In genomic region chr6:38714239-38715015, GRCh38 we compare ENCODE assay signal across 10 cellular contexts. TPM values are rescaled to one million over a fixed set of nuclear protein-coding genes. Genes with fewer than 3 reads are reported as not detected.
A peak's percentile ranks its signal among the peaks of the same experiment; 100 is the strongest.
DNase-seq lines count a peak whose midpoint lies in the region; ATAC-seq and TF ChIP-seq lines count a peak whose summit lies in the region.
"Had no signal": no experiment of that assay in that cellular context is flagged by ENCODE, and none has a peak within 500 bp of the region (broad histone marks: within the 10 kb centered on the region; RNA-seq: fewer than 3 reads in every experiment).

No MANE protein-coding gene starts in this region.

- TF ChIP-seq CTCF in esophagus squamous epithelium (IDR thresholded peaks at IDR 0.05), result no peak

- intact Hi-C loops in esophagus squamous epithelium (cut with DNase I), result no loop called here

- peaks cover 6% of the 10 kb centered on the region for H3K36me3 Mint-ChIP-seq in activated CD4-positive, alpha-beta T cell treated with anti-CD3 and anti-CD28 coated beads, Interleukin-2, amount 10 ng/mL, durations not matched to agents 7 days and 5 days (ENCODE audit: low read depth)
- peaks cover 13% of the 10 kb centered on the region for H3K36me3 Mint-ChIP-seq in T-helper 2 cell treated with Interferon-gamma antibody and Interleukin-4, amounts not matched to agents 5 μg/mL and 100 μg/mL, for 36 hours (ENCODE audit: low read depth)
- no peaks in the 10 kb centered on the region for H3K36me3 Mint-ChIP-seq in stimulated activated naive B cell treated with anti-CD40 and anti-IgM and Interleukin-4, amounts not matched to agents 10 μg/mL and 1 μg/mL and 100 μg/mL, for 72 hours
- H3K36me3 Mint-ChIP-seq: brain had no signal

- peak overlapping the region in 1 of 4 donors; percentile 22 for H3K27ac ChIP-seq in esophagus squamous epithelium
- H3K27ac ChIP-seq: parathyroid adenoma had no signal

- peak overlapping the region in 3 of 4 donors; percentile 15 to 65 (median 40) for H3K4me3 ChIP-seq in esophagus squamous epithelium

- H3K27ac Mint-ChIP-seq in activated CD4-positive, alpha-beta T cell treated with anti-CD3 and anti-CD28 coated beads, Interleukin-2, amount 10 ng/mL, durations not matched to agents 7 days and 5 days, result peak overlapping the region; percentile 93
- peak overlapping the region; percentile 95 for H3K27ac Mint-ChIP-seq in T-helper 2 cell treated with Interferon-gamma antibody and Interleukin-4, amounts not matched to agents 5 μg/mL and 100 μg/mL, for 36 hours
- H3K27ac Mint-ChIP-seq in stimulated activated naive B cell treated with anti-CD40 and anti-IgM and Interleukin-4, amounts not matched to agents 10 μg/mL and 1 μg/mL and 100 μg/mL, for 72 hours, result peak overlapping the region; percentile 20
- H3K27ac Mint-ChIP-seq: brain had no signal

- H3K27me3 Mint-ChIP-seq in activated CD4-positive, alpha-beta T cell treated with anti-CD3 and anti-CD28 coated beads, Interleukin-2, amount 10 ng/mL, durations not matched to agents 7 days and 5 days, result peaks cover 30% of the 10 kb centered on the region
- peaks cover 21% of the 10 kb centered on the region for H3K27me3 Mint-ChIP-seq in T-helper 2 cell treated with Interferon-gamma antibody and Interleukin-4, amounts not matched to agents 5 μg/mL and 100 μg/mL, for 36 hours (ENCODE audit: low read depth)
- peaks cover 22 to 28% of the 10 kb centered on the region in 2 donors for H3K27me3 Mint-ChIP-seq in stimulated activated naive B cell treated with anti-CD40 and anti-IgM and Interleukin-4, amounts not matched to agents 10 μg/mL and 1 μg/mL and 100 μg/mL, for 72 hours

- no peak for DNase-seq in activated CD4-positive, alpha-beta T cell treated with anti-CD3 and anti-CD28 coated beads, Interleukin-2, amount 10 ng/mL, durations not matched to agents 7 days and 5 days
- no peak for DNase-seq in activated CD4-positive, alpha-beta T cell treated with anti-CD3 and anti-CD28 coated beads, Interleukin-2, amount 50 U/mL, for 1 hour
- DNase-seq in T-helper 2 cell treated with Interferon-gamma antibody and Interleukin-4, amounts not matched to agents 5 μg/mL and 100 μg/mL, for 36 hours (ENCODE audit: low spot score), result no peak
- no peak for DNase-seq in esophagus squamous epithelium (lab: John Stamatoyannopoulos, UW)
- DNase-seq in stimulated activated naive B cell treated with anti-CD40 and anti-IgM and Interleukin-4, amounts not matched to agents 10 μg/mL and 1 μg/mL and 100 μg/mL, for 72 hours, result no peak
- no peak for DNase-seq in activated gamma-delta T cell treated with Interleukin-2 at 50 U/mL for 16 hours

- WGBS in esophagus squamous epithelium, 2 donors, result 34 to 41% methylated on average over 4 of the region's 4 CpGs

- H3K4me1 Mint-ChIP-seq in activated CD4-positive, alpha-beta T cell treated with anti-CD3 and anti-CD28 coated beads, Interleukin-2, amount 10 ng/mL, durations not matched to agents 7 days and 5 days, result peaks cover 41% of the 10 kb centered on the region
- H3K4me1 Mint-ChIP-seq in T-helper 2 cell treated with Interferon-gamma antibody and Interleukin-4, amounts not matched to agents 5 μg/mL and 100 μg/mL, for 36 hours (ENCODE audit: low read depth), result peaks cover 41% of the 10 kb centered on the region
- H3K4me1 Mint-ChIP-seq in stimulated activated naive B cell treated with anti-CD40 and anti-IgM and Interleukin-4, amounts not matched to agents 10 μg/mL and 1 μg/mL and 100 μg/mL, for 72 hours, result peaks cover 11 to 13% of the 10 kb centered on the region in 2 donors
- H3K4me1 Mint-ChIP-seq: brain had no signal

- peaks cover 0 to 58% (median 5%) of the 10 kb centered on the region in 4 donors for H3K27me3 ChIP-seq in esophagus squamous epithelium

- POLR2A ChIA-PET in activated CD4-positive, alpha-beta T cell treated with anti-CD3 and anti-CD28 coated beads, Interleukin-2, amount 10 ng/mL, durations not matched to agents 7 days and 5 days (lab: Charles Lee), result interaction anchor here (0.6 to 0.7 kb wide), 2 partner anchors 142 to 143 kb away, joined by 3 to 4 read pairs; no protein-coding TSS in a partner anchor

- no peaks in the 10 kb centered on the region for H3K36me3 ChIP-seq in esophagus squamous epithelium

- peak overlapping the region; percentile 34 for H3K4me3 Mint-ChIP-seq in activated CD4-positive, alpha-beta T cell treated with anti-CD3 and anti-CD28 coated beads, Interleukin-2, amount 10 ng/mL, durations not matched to agents 7 days and 5 days
- H3K4me3 Mint-ChIP-seq in T-helper 2 cell treated with Interferon-gamma antibody and Interleukin-4, amounts not matched to agents 5 μg/mL and 100 μg/mL, for 36 hours, result peak overlapping the region; percentile 70
- peak overlapping the region; percentile 68 to 77 for H3K4me3 Mint-ChIP-seq in stimulated activated naive B cell treated with anti-CD40 and anti-IgM and Interleukin-4, amounts not matched to agents 10 μg/mL and 1 μg/mL and 100 μg/mL, for 72 hours

- CTCF ChIA-PET in activated CD4-positive, alpha-beta T cell treated with anti-CD3 and anti-CD28 coated beads, Interleukin-2, amount 10 ng/mL, durations not matched to agents 7 days and 5 days (lab: Charles Lee), result interaction anchor here (1.2 to 3.2 kb wide), 6 partner anchors 11 to 74 kb away, joined by 3 to 23 read pairs (median 4); partner anchors contain the start of gene GLO1

- H3K4me1 ChIP-seq in esophagus squamous epithelium, result peaks cover 0 to 14% (median 6%) of the 10 kb centered on the region in 3 donors
- H3K4me1 ChIP-seq: parathyroid adenoma had no signal

- TF ChIP-seq POLR2A in esophagus squamous epithelium (IDR thresholded peaks at IDR 0.05), result no peak

- ATAC-seq in stimulated activated naive B cell treated with anti-CD40 and anti-IgM and Interleukin-4, amounts not matched to agents 10 μg/mL and 1 μg/mL and 100 μg/mL, for 72 hours (replicated peaks), result peak; percentile 59 to 76
- ATAC-seq in HG03565 (IDR thresholded peaks at IDR 0.05; ENCODE audit: unreplicated experiment), result no peak
- ATAC-seq in HG03108 (IDR thresholded peaks at IDR 0.05; ENCODE audit: unreplicated experiment), result no peak

- peaks cover 7% of the 10 kb centered on the region for H3K9me3 Mint-ChIP-seq in activated CD4-positive, alpha-beta T cell treated with anti-CD3 and anti-CD28 coated beads, Interleukin-2, amount 10 ng/mL, durations not matched to agents 7 days and 5 days
- peaks cover 17% of the 10 kb centered on the region for H3K9me3 Mint-ChIP-seq in T-helper 2 cell treated with Interferon-gamma antibody and Interleukin-4, amounts not matched to agents 5 μg/mL and 100 μg/mL, for 36 hours
- peaks cover 0 to 4% of the 10 kb centered on the region in 2 donors for H3K9me3 Mint-ChIP-seq in stimulated activated naive B cell treated with anti-CD40 and anti-IgM and Interleukin-4, amounts not matched to agents 10 μg/mL and 1 μg/mL and 100 μg/mL, for 72 hours

- no peaks in the 10 kb centered on the region for H3K9me3 ChIP-seq in esophagus squamous epithelium

RNA-seq across cellular contexts. Expression of gene DNAH8, which starts 0.7 kb away (rescaled TPM):
- under 1 TPM; 0.07 to 0.10 TPM for total RNA-seq in activated CD4-positive, alpha-beta T cell treated with anti-CD3 and anti-CD28 coated beads, Interleukin-2, amount 10 ng/mL, durations not matched to agents 7 days and 5 days
- total RNA-seq in esophagus squamous epithelium, result under 1 TPM in 2 of 4 donors, not detected in 2; under 0.01 to 0.03 TPM

RNA-seq across cellular contexts. Expression of gene GLO1, which starts 11.5 kb away (rescaled TPM):
- total RNA-seq in activated CD4-positive, alpha-beta T cell treated with anti-CD3 and anti-CD28 coated beads, Interleukin-2, amount 10 ng/mL, durations not matched to agents 7 days and 5 days, result 10 to 100 TPM; 77.1 to 85.6 TPM
- total RNA-seq in esophagus squamous epithelium, result 100 to 1,000 TPM in 1 of 4 donors, 10 to 100 TPM in 3; 53.4 to 104 (median 76.1) TPM

Comparison
In these comparisons a context has a peak if more than half of its experiments do, and no peak if none do; other contexts are left out.
1. H3K27ac Mint-ChIP-seq: peak in every context shown above with its lines; median percentile 95 in T-helper 2 cell treated with Interferon-gamma antibody and Interleukin-4, amounts not matched to agents 5 μg/mL and 100 μg/mL, for 36 hours; 93 in activated CD4-positive, alpha-beta T cell treated with anti-CD3 and anti-CD28 coated beads, Interleukin-2, amount 10 ng/mL, durations not matched to agents 7 days and 5 days; 20 in stimulated activated naive B cell treated with anti-CD40 and anti-IgM and Interleukin-4, amounts not matched to agents 10 μg/mL and 1 μg/mL and 100 μg/mL, for 72 hours.
2. ATAC-seq: peak in stimulated activated naive B cell treated with anti-CD40 and anti-IgM and Interleukin-4, amounts not matched to agents 10 μg/mL and 1 μg/mL and 100 μg/mL, for 72 hours (2 of 2); none in HG03565 (single experiment) and HG03108 (single experiment).
3. Peak in every context shown above with its lines, with median percentiles within 50 percentile points of each other: H3K4me3 Mint-ChIP-seq.